In genomic region chr15:64653757-64654156, GRCh38 we compare ENCODE assay signal across 10 cellular contexts.
DNase-seq lines count a peak whose midpoint lies in the region; ATAC-seq, FAIRE-seq and TF ChIP-seq lines count a peak whose summit lies in the region.
"Had no signal": no experiment of that assay in that cellular context is flagged by ENCODE, and none has a peak within 500 bp of the region (broad histone marks: within the 10 kb centered on the region; RNA-seq: fewer than 3 reads in every experiment).

No MANE protein-coding gene starts in this region.

- peaks cover 2% of the 10 kb centered on the region; the same call in 1 of the 3 replicates for H3K36me3 Mint-ChIP-seq in GM23338 (ENCODE audit: low read depth)

- H3K9ac ChIP-seq in kidney (ENCODE audit: low read length in 2 of 2): no peak overlapping the region

- H3K27me3 ChIP-seq in GM23338 (ENCODE audit: insufficient read depth): no peaks in the 10 kb centered on the region

- no peaks in the 10 kb centered on the region for H3F3A ChIP-seq in GM23338 (replicated peaks; ENCODE audit: low read depth)

- no peak overlapping the region for H3K4me3 ChIP-seq in GM23338
- no peak overlapping the region for H3K4me3 ChIP-seq in kidney (ENCODE audit: low read length in 2 of 2)
- H3K4me3 ChIP-seq in lower leg skin (ENCODE audit: low read depth, poor library complexity, severe bottlenecking): no peak overlapping the region

- no peak overlapping the region for H3K4me2 ChIP-seq in GM23338

- H3K27me3 Mint-ChIP-seq in GM23338 (ENCODE audit: insufficient read depth, low read depth, poor library complexity): peaks cover 2% of the 10 kb centered on the region
- H3K27me3 Mint-ChIP-seq: central memory CD8-positive, alpha-beta T cell had no signal

- H2AFZ ChIP-seq in GM23338: no peak overlapping the region

- H3K9me3 ChIP-seq in kidney (ENCODE audit: control insufficient read depth in 1 of 2, low read length in 2 of 2): no peaks in the 10 kb centered on the region

- H3K9me2 ChIP-seq in GM23338 (ENCODE audit: insufficient read depth): no peaks in the 10 kb centered on the region

- no peak overlapping the region for H3K27ac Mint-ChIP-seq in GM23338

- TF ChIP-seq CTCF in GM23338 (conservative IDR thresholded peaks at IDR 0.05; ENCODE audit: low read depth in 2 of 2) (peak in 1 of 2 experiments; percentile 46; a peak in 3 of 4 replicates), kidney (IDR thresholded peaks at IDR 0.05; ENCODE audit: borderline replicate concordance, extremely low read depth, insufficient read depth) (peak; percentile 23), lower leg skin (IDR thresholded peaks at IDR 0.05) (no peak)

- FAIRE-seq in kidney (lab: Jason Lieb, UNC) (no peak), GM12892 (lab: Jason Lieb, UNC) (no peak), urothelium cell line (lab: Jason Lieb, UNC) (no peak)

- 65 to 68% methylated on average over 3 of the region's 3 CpGs for WGBS in lower leg skin, 2 donors

- H4K20me1 ChIP-seq in GM23338 (replicated peaks; ENCODE audit: insufficient read depth): peaks cover 3% of the 10 kb centered on the region

- H3K4me3 Mint-ChIP-seq in GM23338: no peak overlapping the region
- H3K4me3 Mint-ChIP-seq: central memory CD8-positive, alpha-beta T cell had no signal

- H3K79me2 ChIP-seq in GM23338 (replicated peaks; ENCODE audit: insufficient read depth): peaks cover 21% of the 10 kb centered on the region

- ATAC-seq in GM23338 (no peak), SK-N-SH treated with all-trans-retinoic acid at 6 μM for 48 hours (peak; percentile 67)

- H3K4me1 Mint-ChIP-seq in GM23338: peaks cover 22% of the 10 kb centered on the region

- DNase-seq in AG08395 (ENCODE audit: low spot score) (peak; percentile 28), GM23338 (ENCODE audit: low spot score) (no peak), kidney (no peak), GM12892 (ENCODE audit: insufficient read length) (no peak), urothelium cell line (ENCODE audit: low spot score) (no peak), SKM-1 treated with dmso at 0.1 percent for 144 hours (lab: John Stamatoyannopoulos, UW; ENCODE audit: unreplicated experiment) (no peak), lower leg skin (ENCODE audit: low spot score in 2 of 2) (no peak)
- DNase-seq: T1000 had no signal

- H3K36me3 ChIP-seq in GM23338 (ENCODE audit: insufficient read depth) (no peaks in the 10 kb centered on the region), kidney (ENCODE audit: control insufficient read depth in 1 of 2, insufficient read depth in 2 of 2, low read length in 2 of 2) (no peaks in the 10 kb centered on the region)

- intact Hi-C loops in kidney (cut with DNase I): no loop called here
- intact Hi-C loops in lower leg skin (cut with DNase I; ENCODE audit: low total_unique reads): no loop called here

- H3K27ac ChIP-seq in GM23338 (ENCODE audit: low read depth) (peak overlapping the region; percentile 47; the same call in 1 of the 2 replicates), kidney (ENCODE audit: low read depth in 2 of 2, low read length in 2 of 2) (no peak overlapping the region)

- no peaks in the 10 kb centered on the region for H3K9me3 Mint-ChIP-seq in GM23338
- H3K9me3 Mint-ChIP-seq: central memory CD8-positive, alpha-beta T cell had no signal

- H3K4me1 ChIP-seq in GM23338 (ENCODE audit: insufficient read depth): peaks cover 12% of the 10 kb centered on the region; the same call in 1 of the 2 replicates
- H3K4me1 ChIP-seq in kidney (ENCODE audit: control insufficient read depth in 1 of 2, insufficient read depth in 1 of 2, low read depth in 1 of 2, low read length in 2 of 2): peaks cover 0 to 2% of the 10 kb centered on the region in 2 donors

- TF ChIP-seq POLR2A in GM12892 (IDR thresholded peaks at IDR 0.05; ENCODE audit: low read depth, low read length) (no peak), lower leg skin (IDR thresholded peaks at IDR 0.05) (no peak)

TF ChIP-seq in GM23338, 12 proteins besides CTCF, POLR2A, EP300 and RAD21:
- TF ChIP-seq CREB1 (CRISPR knock-in tag; IDR thresholded peaks at IDR 0.05; ENCODE audit: low read depth): no peak
- no peak for TF ChIP-seq ZNF331 (CRISPR knock-in tag; IDR thresholded peaks at IDR 0.05; ENCODE audit: low read depth)
- TF ChIP-seq JUNB (IDR thresholded peaks at IDR 0.05; ENCODE audit: unreplicated experiment): no peak
- TF ChIP-seq STAT1 (IDR thresholded peaks at IDR 0.05; ENCODE audit: unreplicated experiment): no peak
- TF ChIP-seq ZNF114 (CRISPR knock-in tag; IDR thresholded peaks at IDR 0.05): no peak
- no peak for TF ChIP-seq EZH2phosphoT487 (IDR thresholded peaks at IDR 0.05; ENCODE audit: unreplicated experiment)

TF ChIP-seq in SK-N-SH treated with all-trans-retinoic acid at 6 μM for 48 hours, 23 proteins besides CTCF, POLR2A, EP300 and RAD21:
- TF ChIP-seq TOX (CRISPR knock-in tag; IDR thresholded peaks at IDR 0.05; ENCODE audit: borderline replicate concordance) (no peak), PPARA (CRISPR knock-in tag; IDR thresholded peaks at IDR 0.05; ENCODE audit: borderline replicate concordance) (no peak), SNAI2 (CRISPR knock-in tag; IDR thresholded peaks at IDR 0.05) (no peak), POU6F1 (CRISPR knock-in tag; IDR thresholded peaks at IDR 0.05; ENCODE audit: borderline replicate concordance, low read depth) (no peak), GLIS3 (CRISPR knock-in tag; IDR thresholded peaks at IDR 0.05) (no peak), OSR1 (CRISPR knock-in tag; IDR thresholded peaks at IDR 0.05) (no peak), ISL1 (CRISPR knock-in tag; IDR thresholded peaks at IDR 0.05) (no peak), CSDC2 (CRISPR knock-in tag; IDR thresholded peaks at IDR 0.05) (no peak)
